Comparison of ENCODE assay signal across 1 cellular context in genomic region chr10:125016123-125016522, GRCh38.
TF ChIP-seq lines count a peak whose summit lies in the region.

No MANE protein-coding gene starts in this region.

TF ChIP-seq in WTC11, 78 proteins besides CTCF, POLR2A, EP300 and RAD21 (continued from another document):
- TF ChIP-seq STAT6 (CRISPR knock-in tag; conservative IDR thresholded peaks at IDR 0.05; ENCODE audit: low read depth) (no peak), ATF6 (CRISPR knock-in tag; IDR thresholded peaks at IDR 0.05) (no peak), GTF2I (CRISPR knock-in tag; conservative IDR thresholded peaks at IDR 0.05) (no peak), GABPB1 (CRISPR knock-in tag; IDR thresholded peaks at IDR 0.05) (no peak), CBFB (CRISPR knock-in tag; IDR thresholded peaks at IDR 0.05; ENCODE audit: low read depth) (no peak), E2F4 (CRISPR knock-in tag; IDR thresholded peaks at IDR 0.05; ENCODE audit: borderline replicate concordance, low read depth) (no peak)
